Comparison of ENCODE assay signal across 1 cellular context in the genomic region with DNA sequence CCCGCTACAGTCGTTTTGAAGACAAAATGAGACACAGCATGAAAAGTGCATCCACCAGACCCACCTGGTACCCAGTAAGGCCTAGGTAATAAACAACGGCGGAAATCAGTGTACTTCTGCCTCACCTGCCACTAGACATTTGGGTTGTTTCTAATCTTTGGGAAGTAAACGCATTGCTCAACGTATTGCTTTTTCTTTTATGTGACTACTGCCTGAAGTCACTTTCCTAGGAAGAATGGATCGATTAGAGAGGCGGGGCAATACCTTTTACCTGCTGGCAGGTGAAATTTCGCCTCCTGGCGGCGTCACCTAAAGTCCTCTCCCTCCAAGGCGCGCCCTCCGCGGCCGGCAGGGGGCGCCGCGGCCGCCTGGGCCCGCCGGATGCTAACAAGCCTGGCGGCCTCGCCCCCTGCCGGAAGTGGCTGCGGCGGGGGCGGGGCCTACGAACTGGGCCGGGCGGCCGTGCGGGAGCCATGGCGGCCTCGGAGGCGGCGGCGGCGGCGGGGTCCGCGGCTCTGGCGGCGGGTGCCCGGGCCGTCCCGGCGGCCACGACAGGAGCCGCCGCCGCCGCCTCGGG.
A peak's percentile ranks its signal among the peaks of the same experiment; 100 is the strongest.
TF ChIP-seq lines count a peak whose summit lies in the region.

A gene with protein sequence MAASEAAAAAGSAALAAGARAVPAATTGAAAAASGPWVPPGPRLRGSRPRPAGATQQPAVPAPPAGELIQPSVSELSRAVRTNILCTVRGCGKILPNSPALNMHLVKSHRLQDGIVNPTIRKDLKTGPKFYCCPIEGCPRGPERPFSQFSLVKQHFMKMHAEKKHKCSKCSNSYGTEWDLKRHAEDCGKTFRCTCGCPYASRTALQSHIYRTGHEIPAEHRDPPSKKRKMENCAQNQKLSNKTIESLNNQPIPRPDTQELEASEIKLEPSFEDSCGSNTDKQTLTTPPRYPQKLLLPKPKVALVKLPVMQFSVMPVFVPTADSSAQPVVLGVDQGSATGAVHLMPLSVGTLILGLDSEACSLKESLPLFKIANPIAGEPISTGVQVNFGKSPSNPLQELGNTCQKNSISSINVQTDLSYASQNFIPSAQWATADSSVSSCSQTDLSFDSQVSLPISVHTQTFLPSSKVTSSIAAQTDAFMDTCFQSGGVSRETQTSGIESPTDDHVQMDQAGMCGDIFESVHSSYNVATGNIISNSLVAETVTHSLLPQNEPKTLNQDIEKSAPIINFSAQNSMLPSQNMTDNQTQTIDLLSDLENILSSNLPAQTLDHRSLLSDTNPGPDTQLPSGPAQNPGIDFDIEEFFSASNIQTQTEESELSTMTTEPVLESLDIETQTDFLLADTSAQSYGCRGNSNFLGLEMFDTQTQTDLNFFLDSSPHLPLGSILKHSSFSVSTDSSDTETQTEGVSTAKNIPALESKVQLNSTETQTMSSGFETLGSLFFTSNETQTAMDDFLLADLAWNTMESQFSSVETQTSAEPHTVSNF (plus strand): TSS at position 445 of the 577 bp plus-strand sequence. CDS start 29 bp downstream, at position 474.

TF ChIP-seq in A549, 52 proteins besides CTCF, POLR2A, EP300 and RAD21 (continued from another document):
- TF ChIP-seq, protein P1, sequence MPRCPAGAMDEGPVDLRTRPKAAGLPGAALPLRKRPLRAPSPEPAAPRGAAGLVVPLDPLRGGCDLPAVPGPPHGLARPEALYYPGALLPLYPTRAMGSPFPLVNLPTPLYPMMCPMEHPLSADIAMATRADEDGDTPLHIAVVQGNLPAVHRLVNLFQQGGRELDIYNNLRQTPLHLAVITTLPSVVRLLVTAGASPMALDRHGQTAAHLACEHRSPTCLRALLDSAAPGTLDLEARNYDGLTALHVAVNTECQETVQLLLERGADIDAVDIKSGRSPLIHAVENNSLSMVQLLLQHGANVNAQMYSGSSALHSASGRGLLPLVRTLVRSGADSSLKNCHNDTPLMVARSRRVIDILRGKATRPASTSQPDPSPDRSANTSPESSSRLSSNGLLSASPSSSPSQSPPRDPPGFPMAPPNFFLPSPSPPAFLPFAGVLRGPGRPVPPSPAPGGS (IDR thresholded peaks at IDR 0.05): peak; percentile 68; the same call in 1 of the 3 replicates
- TF ChIP-seq, protein P2, sequence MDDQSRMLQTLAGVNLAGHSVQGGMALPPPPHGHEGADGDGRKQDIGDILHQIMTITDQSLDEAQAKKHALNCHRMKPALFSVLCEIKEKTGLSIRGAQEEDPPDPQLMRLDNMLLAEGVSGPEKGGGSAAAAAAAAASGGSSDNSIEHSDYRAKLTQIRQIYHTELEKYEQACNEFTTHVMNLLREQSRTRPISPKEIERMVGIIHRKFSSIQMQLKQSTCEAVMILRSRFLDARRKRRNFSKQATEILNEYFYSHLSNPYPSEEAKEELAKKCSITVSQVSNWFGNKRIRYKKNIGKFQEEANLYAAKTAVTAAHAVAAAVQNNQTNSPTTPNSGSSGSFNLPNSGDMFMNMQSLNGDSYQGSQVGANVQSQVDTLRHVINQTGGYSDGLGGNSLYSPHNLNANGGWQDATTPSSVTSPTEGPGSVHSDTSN (IDR thresholded peaks at IDR 0.05): no peak
- no peak for TF ChIP-seq CBX8 (IDR thresholded peaks at IDR 0.05)
- no peak for TF ChIP-seq ZNF302 (CRISPR knock-in tag; IDR thresholded peaks at IDR 0.05)
- peak; percentile 96 for TF ChIP-seq SMC3 (IDR thresholded peaks at IDR 0.05)
- TF ChIP-seq JUN (IDR thresholded peaks at IDR 0.05): peak; percentile 68 to 82
- TF ChIP-seq, protein P3, sequence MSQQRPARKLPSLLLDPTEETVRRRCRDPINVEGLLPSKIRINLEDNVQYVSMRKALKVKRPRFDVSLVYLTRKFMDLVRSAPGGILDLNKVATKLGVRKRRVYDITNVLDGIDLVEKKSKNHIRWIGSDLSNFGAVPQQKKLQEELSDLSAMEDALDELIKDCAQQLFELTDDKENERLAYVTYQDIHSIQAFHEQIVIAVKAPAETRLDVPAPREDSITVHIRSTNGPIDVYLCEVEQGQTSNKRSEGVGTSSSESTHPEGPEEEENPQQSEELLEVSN (IDR thresholded peaks at IDR 0.05; ENCODE audit: borderline replicate concordance, low read depth): 0 out of 2 replicates have a peak, but pooled peaks have one; percentile 22
- TF ChIP-seq TFCP2L1 (CRISPR knock-in tag; IDR thresholded peaks at IDR 0.05): no peak
- peak; percentile 33; the same call in 1 of the 2 replicates for TF ChIP-seq CHD4 (IDR thresholded peaks at IDR 0.05; ENCODE audit: borderline replicate concordance)
- TF ChIP-seq, protein P4, sequence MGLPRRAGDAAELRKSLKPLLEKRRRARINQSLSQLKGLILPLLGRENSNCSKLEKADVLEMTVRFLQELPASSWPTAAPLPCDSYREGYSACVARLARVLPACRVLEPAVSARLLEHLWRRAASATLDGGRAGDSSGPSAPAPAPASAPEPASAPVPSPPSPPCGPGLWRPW (IDR thresholded peaks at IDR 0.05): no peak
- no peak for TF ChIP-seq CHD2 (IDR thresholded peaks at IDR 0.05; ENCODE audit: low read length, partially characterized antibody)
- no peak for TF ChIP-seq ZC3H11A (IDR thresholded peaks at IDR 0.05)
- no peak for TF ChIP-seq ESRRA (IDR thresholded peaks at IDR 0.05; ENCODE audit: borderline replicate concordance, low read length)
- TF ChIP-seq, protein P5, sequence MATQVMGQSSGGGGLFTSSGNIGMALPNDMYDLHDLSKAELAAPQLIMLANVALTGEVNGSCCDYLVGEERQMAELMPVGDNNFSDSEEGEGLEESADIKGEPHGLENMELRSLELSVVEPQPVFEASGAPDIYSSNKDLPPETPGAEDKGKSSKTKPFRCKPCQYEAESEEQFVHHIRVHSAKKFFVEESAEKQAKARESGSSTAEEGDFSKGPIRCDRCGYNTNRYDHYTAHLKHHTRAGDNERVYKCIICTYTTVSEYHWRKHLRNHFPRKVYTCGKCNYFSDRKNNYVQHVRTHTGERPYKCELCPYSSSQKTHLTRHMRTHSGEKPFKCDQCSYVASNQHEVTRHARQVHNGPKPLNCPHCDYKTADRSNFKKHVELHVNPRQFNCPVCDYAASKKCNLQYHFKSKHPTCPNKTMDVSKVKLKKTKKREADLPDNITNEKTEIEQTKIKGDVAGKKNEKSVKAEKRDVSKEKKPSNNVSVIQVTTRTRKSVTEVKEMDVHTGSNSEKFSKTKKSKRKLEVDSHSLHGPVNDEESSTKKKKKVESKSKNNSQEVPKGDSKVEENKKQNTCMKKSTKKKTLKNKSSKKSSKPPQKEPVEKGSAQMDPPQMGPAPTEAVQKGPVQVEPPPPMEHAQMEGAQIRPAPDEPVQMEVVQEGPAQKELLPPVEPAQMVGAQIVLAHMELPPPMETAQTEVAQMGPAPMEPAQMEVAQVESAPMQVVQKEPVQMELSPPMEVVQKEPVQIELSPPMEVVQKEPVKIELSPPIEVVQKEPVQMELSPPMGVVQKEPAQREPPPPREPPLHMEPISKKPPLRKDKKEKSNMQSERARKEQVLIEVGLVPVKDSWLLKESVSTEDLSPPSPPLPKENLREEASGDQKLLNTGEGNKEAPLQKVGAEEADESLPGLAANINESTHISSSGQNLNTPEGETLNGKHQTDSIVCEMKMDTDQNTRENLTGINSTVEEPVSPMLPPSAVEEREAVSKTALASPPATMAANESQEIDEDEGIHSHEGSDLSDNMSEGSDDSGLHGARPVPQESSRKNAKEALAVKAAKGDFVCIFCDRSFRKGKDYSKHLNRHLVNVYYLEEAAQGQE (IDR thresholded peaks at IDR 0.05): no peak
